Comparison of ENCODE assay signal across 16 cellular contexts in genomic region chr5:59371525-59372138, GRCh38.
"Had no signal": no experiment of that assay in that cellular context is flagged by ENCODE, and none has a peak within 500 bp of the region (broad histone marks: within the 10 kb centered on the region; RNA-seq: fewer than 3 reads in every experiment).

No MANE protein-coding gene starts in this region.

- FAIRE-seq: endothelial cell of umbilical vein had no signal

- H3K27ac ChIP-seq: esophagus muscularis mucosa, gastroesophageal sphincter, prostate gland, thoracic aorta, upper lobe of left lung had no signal

- DNase-seq: activated B cell treated with CpG ODN at 0.5 μM for 24 hours; activated CD4-positive, alpha-beta T cell treated with anti-CD3 and anti-CD28 coated beads, Interleukin-2, amount 10 ng/mL, durations not matched to agents 7 days and 5 days; activated gamma-delta T cell; activated T-cell treated with anti-CD3 and anti-CD28 coated beads, Interleukin-2, amount 50 U/mL, for 72 hours; amniotic stem cell; effector CD8-positive, alpha-beta T cell; mesenchymal stem cell; naive thymus-derived CD8-positive, alpha-beta T cell; right cardiac atrium; upper lobe of left lung had no signal

- H3K4me3 ChIP-seq: esophagus muscularis mucosa, gastroesophageal sphincter, prostate gland, thoracic aorta, upper lobe of left lung had no signal

- H3K9me3 ChIP-seq: prostate gland had no signal

- H3K4me1 ChIP-seq: prostate gland had no signal

- H3K4me1 Mint-ChIP-seq: activated B cell treated with CpG ODN at 0.5 μM for 24 hours; activated CD4-positive, alpha-beta T cell treated with anti-CD3 and anti-CD28 coated beads, Interleukin-2, amount 10 ng/mL, durations not matched to agents 7 days and 5 days; naive thymus-derived CD8-positive, alpha-beta T cell had no signal

- H3K4me3 Mint-ChIP-seq: activated B cell treated with CpG ODN at 0.5 μM for 24 hours; activated CD4-positive, alpha-beta T cell treated with anti-CD3 and anti-CD28 coated beads, Interleukin-2, amount 10 ng/mL, durations not matched to agents 7 days and 5 days; activated T-cell treated with anti-CD3 and anti-CD28 coated beads, Interleukin-2, amount 50 U/mL, for 72 hours; naive thymus-derived CD8-positive, alpha-beta T cell had no signal

- H3K27ac Mint-ChIP-seq: activated B cell treated with CpG ODN at 0.5 μM for 24 hours; activated CD4-positive, alpha-beta T cell treated with anti-CD3 and anti-CD28 coated beads, Interleukin-2, amount 10 ng/mL, durations not matched to agents 7 days and 5 days; activated naive CD4-positive, alpha-beta T cell treated with anti-CD3 and anti-CD28 coated beads, Interleukin-2, amount 50 U/mL, for 72 hours; activated T-cell treated with anti-CD3 and anti-CD28 coated beads, Interleukin-2, amount 50 U/mL, for 72 hours; naive thymus-derived CD8-positive, alpha-beta T cell had no signal

- ATAC-seq: gastroesophageal sphincter; naive thymus-derived CD8-positive, alpha-beta T cell; right cardiac atrium had no signal

- H3K36me3 ChIP-seq: esophagus muscularis mucosa, gastroesophageal sphincter, prostate gland, thoracic aorta, upper lobe of left lung had no signal

- H3K27me3 ChIP-seq: esophagus muscularis mucosa, gastroesophageal sphincter, upper lobe of left lung had no signal
